ENCODE assay signal across 1 cellular context in genomic region chr2:128280901-128281321, GRCh38.
TF ChIP-seq lines count a peak whose summit lies in the region.

No MANE protein-coding gene starts in this region.

TF ChIP-seq in HepG2, 621 proteins besides CTCF, POLR2A, EP300 and RAD21 (continued from another document):
- TF ChIP-seq MED1 (CRISPR knock-in tag; IDR thresholded peaks at IDR 0.05) (no peak), SNAI1 (CRISPR knock-in tag; IDR thresholded peaks at IDR 0.05; ENCODE audit: borderline replicate concordance) (no peak), RBM22 (optimal IDR thresholded peaks at IDR 0.05; ENCODE audit: low read length) (peak; percentile 64), GATAD2A (CRISPR knock-in tag; IDR thresholded peaks at IDR 0.05) (no peak), HHEX (CRISPR knock-in tag; IDR thresholded peaks at IDR 0.05) (0 out of 2 replicates have a peak, but pooled peaks have one; percentile 10), ZNF788 (CRISPR knock-in tag; IDR thresholded peaks at IDR 0.05; ENCODE audit: borderline replicate concordance) (no peak), NFE2L1 (CRISPR knock-in tag; IDR thresholded peaks at IDR 0.05; ENCODE audit: borderline replicate concordance) (no peak), MED13 (CRISPR knock-in tag; IDR thresholded peaks at IDR 0.05) (no peak), TERF1 (CRISPR knock-in tag; IDR thresholded peaks at IDR 0.05) (0 out of 2 replicates have a peak, but pooled peaks have one; percentile 14), ARNT2 (CRISPR knock-in tag; IDR thresholded peaks at IDR 0.05; ENCODE audit: low read depth) (no peak), MXD4 (CRISPR knock-in tag; IDR thresholded peaks at IDR 0.05) (no peak), ZNF407 (CRISPR knock-in tag; IDR thresholded peaks at IDR 0.05; ENCODE audit: not compliant biosample characterization) (no peak), ZNF687 (CRISPR knock-in tag; IDR thresholded peaks at IDR 0.05) (peak; percentile 24), KAT7 (CRISPR knock-in tag; IDR thresholded peaks at IDR 0.05; ENCODE audit: borderline replicate concordance) (no peak), TEAD3 (CRISPR knock-in tag; optimal IDR thresholded peaks at IDR 0.05; ENCODE audit: borderline replicate concordance) (no peak), BCL6 (CRISPR knock-in tag; IDR thresholded peaks at IDR 0.05) (no peak), ZNF280B (CRISPR knock-in tag; IDR thresholded peaks at IDR 0.05; ENCODE audit: borderline replicate concordance) (0 out of 2 replicates have a peak, but pooled peaks have one; percentile 25), GPBP1L1 (CRISPR knock-in tag; IDR thresholded peaks at IDR 0.05) (no peak)
TF ChIP-seq in HepG2: peak in this region for 6.
